ENCODE assay signal across 8 cellular contexts in genomic region chr1:212286437-212287131, GRCh38. TPM values are rescaled to one million over a fixed set of nuclear protein-coding genes. Genes with fewer than 3 reads are reported as not detected.
A peak's percentile ranks its signal among the peaks of the same experiment; 100 is the strongest.
DNase-seq lines count a peak whose midpoint lies in the region; ATAC-seq, FAIRE-seq and TF ChIP-seq lines count a peak whose summit lies in the region.

No MANE protein-coding gene starts in this region.

- no peak for ATAC-seq in GM19452 (IDR thresholded peaks at IDR 0.05; ENCODE audit: unreplicated experiment)

- in situ Hi-C loops in G401 (cut with HindIII; ENCODE audit: low sequenced_read_pairs): no loop called here

- no peak for TF ChIP-seq CTCF in kidney (IDR thresholded peaks at IDR 0.05; ENCODE audit: borderline replicate concordance, extremely low read depth, insufficient read depth)

- no peak for FAIRE-seq in kidney (lab: Jason Lieb, UNC)

- no peaks in the 10 kb centered on the region for H3K27me3 ChIP-seq in subcutaneous abdominal adipose tissue (ENCODE audit: control insufficient read depth in 5 of 5, insufficient read depth in 4 of 5, low read length in 5 of 5)

- H3K4me3 ChIP-seq in kidney (ENCODE audit: low read length in 2 of 2) (peak overlapping the region; percentile 95 to 96), subcutaneous abdominal adipose tissue (ENCODE audit: low read depth in 1 of 5, low read length in 5 of 5) (peak overlapping the region; percentile 84 to 100 (median 99))

- H3K9me3 ChIP-seq in kidney (ENCODE audit: control insufficient read depth in 1 of 2, low read length in 2 of 2): no peaks in the 10 kb centered on the region
- H3K9me3 ChIP-seq in subcutaneous abdominal adipose tissue (ENCODE audit: control insufficient read depth in 5 of 5, low read length in 5 of 5): no peaks in the 10 kb centered on the region

- peak overlapping the region; percentile 75 for H3K27ac ChIP-seq in angular gyrus (ENCODE audit: low read depth, low read length)
- peak overlapping the region; percentile 99 for H3K27ac ChIP-seq in kidney (ENCODE audit: low read depth in 2 of 2, low read length in 2 of 2)
- peak overlapping the region; percentile 96 for H3K27ac ChIP-seq in subcutaneous abdominal adipose tissue (ENCODE audit: low read depth, low read length)

- H3K9ac ChIP-seq in kidney (ENCODE audit: low read length in 2 of 2) (peak overlapping the region; percentile 93 to 99), subcutaneous abdominal adipose tissue (ENCODE audit: low read length in 5 of 5) (peak overlapping the region; percentile 76 to 99 (median 95))

- DNase-seq in G401 (ENCODE audit: low spot score): peak; percentile 61
- DNase-seq in NAMALWA (ENCODE audit: low spot score): peak; percentile 56
- DNase-seq in kidney: no peak
- no peak for DNase-seq in mesenteric fat pad (ENCODE audit: low spot score)
- DNase-seq in NCI-H2196 (lab: John Stamatoyannopoulos, UW; ENCODE audit: unreplicated experiment): no peak

- H3K4me1 ChIP-seq in kidney (ENCODE audit: control insufficient read depth in 1 of 2, insufficient read depth in 1 of 2, low read depth in 1 of 2, low read length in 2 of 2) (peaks cover 4 to 14% of the 10 kb centered on the region in 2 donors), subcutaneous abdominal adipose tissue (ENCODE audit: control insufficient read depth in 5 of 5, insufficient read depth in 5 of 5, low read length in 5 of 5) (peaks cover 0 to 65% (median 56%) of the 10 kb centered on the region in 5 donors)

- H3K36me3 ChIP-seq in kidney (ENCODE audit: control insufficient read depth in 1 of 2, insufficient read depth in 2 of 2, low read length in 2 of 2) (no peaks in the 10 kb centered on the region), subcutaneous abdominal adipose tissue (ENCODE audit: control insufficient read depth in 5 of 5, insufficient read depth in 5 of 5, low read length in 5 of 5) (no peaks in the 10 kb centered on the region)

- intact Hi-C loops in kidney (cut with DNase I): no loop called here

RNA-seq across cellular contexts. Expression of gene PPP2R5A, which starts 1.4 kb away (rescaled TPM):
- 62.5 and 90.2 TPM in 2 replicates for total RNA-seq in G401 (2014; rRNA removed; shearing (Covaris generic))
- total RNA-seq in kidney: 67.3 TPM
- polyA plus RNA-seq in kidney (ENCODE audit: insufficient read depth, low read depth, low replicate concordance): 36.6 TPM
- 59.7 TPM for total RNA-seq in mesenteric fat pad

Comparison
In these comparisons a context has a peak if more than half of its experiments do, and no peak if none do; other contexts are left out.
1. DNase-seq: peak in G401 (single experiment) and NAMALWA (single experiment); none in kidney (single experiment), mesenteric fat pad (single experiment) and NCI-H2196 (single experiment).
2. Peak in every context shown above with its lines, with median percentiles within 50 percentile points of each other: H3K27ac ChIP-seq.